17 cellular contexts compared by ENCODE assay signal in the genomic region with DNA sequence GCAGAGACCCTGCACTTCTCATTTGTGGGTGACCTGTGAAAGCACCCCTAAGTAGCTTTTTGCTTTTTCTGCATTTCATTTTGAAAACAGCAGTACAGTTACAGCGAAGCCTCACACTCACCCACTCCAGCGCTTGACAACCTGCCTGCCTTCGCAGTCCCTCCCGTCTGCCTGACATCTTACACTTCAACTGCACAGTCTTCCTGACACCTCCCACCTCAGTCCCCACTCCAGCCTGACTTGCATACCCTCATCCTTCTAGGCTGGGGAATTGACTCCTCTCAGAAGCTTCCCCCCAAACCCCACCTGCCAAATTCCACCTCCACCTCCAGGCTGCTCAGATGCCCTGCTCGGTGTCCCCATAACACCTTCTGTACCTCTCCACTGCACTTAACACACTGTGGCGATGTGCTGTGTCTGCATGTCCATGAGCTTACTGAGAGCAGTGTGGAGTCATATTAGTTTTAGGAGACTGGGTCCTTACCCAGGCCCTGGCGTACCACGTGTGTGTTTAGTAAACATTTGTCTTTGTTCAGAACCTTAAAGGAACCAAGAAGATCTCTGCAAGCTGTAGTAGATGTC.
A peak's percentile ranks its signal among the peaks of the same experiment; 100 is the strongest.
DNase-seq lines count a peak whose midpoint lies in the region; ATAC-seq and TF ChIP-seq lines count a peak whose summit lies in the region.
"Had no signal": no experiment of that assay in that cellular context is flagged by ENCODE, and none has a peak within 500 bp of the region (broad histone marks: within the 10 kb centered on the region; RNA-seq: fewer than 3 reads in every experiment).

No MANE protein-coding gene starts in this region.

- 68 to 86% methylated on average over 8 of the region's 8 CpGs for WGBS in esophagus squamous epithelium, 2 donors

- H3K27ac Mint-ChIP-seq in activated CD4-positive, alpha-beta T cell treated with anti-CD3 and anti-CD28 coated beads, Interleukin-2, amount 10 ng/mL, durations not matched to agents 7 days and 5 days, result peak overlapping the region; percentile 93
- H3K27ac Mint-ChIP-seq in stimulated activated naive B cell treated with anti-CD40 and anti-IgM and Interleukin-4, amounts not matched to agents 10 μg/mL and 1 μg/mL and 100 μg/mL, for 72 hours, result peak overlapping the region; percentile 25
- H3K27ac Mint-ChIP-seq: WTC11 had no signal

- TF ChIP-seq CTCF in RWPE2 (IDR thresholded peaks at IDR 0.05; ENCODE audit: poor library complexity, severe bottlenecking) (no peak), esophagus squamous epithelium (IDR thresholded peaks at IDR 0.05) (no peak)

- no peaks in the 10 kb centered on the region for H3K27me3 Mint-ChIP-seq in activated CD4-positive, alpha-beta T cell treated with anti-CD3 and anti-CD28 coated beads, Interleukin-2, amount 10 ng/mL, durations not matched to agents 7 days and 5 days
- no peaks in the 10 kb centered on the region for H3K27me3 Mint-ChIP-seq in stimulated activated naive B cell treated with anti-CD40 and anti-IgM and Interleukin-4, amounts not matched to agents 10 μg/mL and 1 μg/mL and 100 μg/mL, for 72 hours

- H3K4me3 Mint-ChIP-seq in activated CD4-positive, alpha-beta T cell treated with anti-CD3 and anti-CD28 coated beads, Interleukin-2, amount 10 ng/mL, durations not matched to agents 7 days and 5 days, result no peak overlapping the region
- no peak overlapping the region for H3K4me3 Mint-ChIP-seq in stimulated activated naive B cell treated with anti-CD40 and anti-IgM and Interleukin-4, amounts not matched to agents 10 μg/mL and 1 μg/mL and 100 μg/mL, for 72 hours
- H3K4me3 Mint-ChIP-seq: nephron, WTC11 had no signal

- H3K27ac ChIP-seq in RWPE2 (ENCODE audit: poor library complexity, severe bottlenecking) (peak overlapping the region; percentile 97), esophagus squamous epithelium (peak overlapping the region; percentile 52 to 87 (median 80))

- H3K36me3 ChIP-seq in RWPE2 (ENCODE audit: low read depth) (peaks cover 3% of the 10 kb centered on the region), esophagus squamous epithelium (peaks cover 0 to 4% (median 0%) of the 10 kb centered on the region in 3 donors)
- H3K36me3 ChIP-seq: thoracic aorta had no signal

- POLR2A ChIA-PET in activated CD4-positive, alpha-beta T cell treated with anti-CD3 and anti-CD28 coated beads, Interleukin-2, amount 10 ng/mL, durations not matched to agents 7 days and 5 days (lab: Charles Lee), result no interaction called here

- intact Hi-C loops in esophagus squamous epithelium (cut with DNase I), result no loop called here

- H3K4me3 ChIP-seq in RWPE2 (ENCODE audit: severe bottlenecking) (no peak overlapping the region), esophagus squamous epithelium (no peak overlapping the region)
- H3K4me3 ChIP-seq: heart left ventricle, thoracic aorta had no signal

- H3K9me3 Mint-ChIP-seq in activated CD4-positive, alpha-beta T cell treated with anti-CD3 and anti-CD28 coated beads, Interleukin-2, amount 10 ng/mL, durations not matched to agents 7 days and 5 days, result no peaks in the 10 kb centered on the region
- no peaks in the 10 kb centered on the region for H3K9me3 Mint-ChIP-seq in stimulated activated naive B cell treated with anti-CD40 and anti-IgM and Interleukin-4, amounts not matched to agents 10 μg/mL and 1 μg/mL and 100 μg/mL, for 72 hours
- H3K9me3 Mint-ChIP-seq: nephron, WTC11 had no signal

- TF ChIP-seq POLR2A in esophagus squamous epithelium (IDR thresholded peaks at IDR 0.05), result no peak

- peaks cover 75% of the 10 kb centered on the region for H3K4me1 Mint-ChIP-seq in activated CD4-positive, alpha-beta T cell treated with anti-CD3 and anti-CD28 coated beads, Interleukin-2, amount 10 ng/mL, durations not matched to agents 7 days and 5 days
- H3K4me1 Mint-ChIP-seq in stimulated activated naive B cell treated with anti-CD40 and anti-IgM and Interleukin-4, amounts not matched to agents 10 μg/mL and 1 μg/mL and 100 μg/mL, for 72 hours, result peaks cover 44 to 53% of the 10 kb centered on the region in 2 donors

- peaks cover 78% of the 10 kb centered on the region for H3K36me3 Mint-ChIP-seq in activated CD4-positive, alpha-beta T cell treated with anti-CD3 and anti-CD28 coated beads, Interleukin-2, amount 10 ng/mL, durations not matched to agents 7 days and 5 days (ENCODE audit: low read depth)
- peaks cover 0 to 2% of the 10 kb centered on the region in 2 donors for H3K36me3 Mint-ChIP-seq in stimulated activated naive B cell treated with anti-CD40 and anti-IgM and Interleukin-4, amounts not matched to agents 10 μg/mL and 1 μg/mL and 100 μg/mL, for 72 hours
- H3K36me3 Mint-ChIP-seq: WTC11 had no signal

- CTCF ChIA-PET in activated CD4-positive, alpha-beta T cell treated with anti-CD3 and anti-CD28 coated beads, Interleukin-2, amount 10 ng/mL, durations not matched to agents 7 days and 5 days (lab: Charles Lee), result interaction anchor here (1.3 to 3.8 kb wide), 4 partner anchors 10 to 357 kb away, joined by 5 to 16 read pairs (median 11); no protein-coding TSS in a partner anchor

- H3K27me3 ChIP-seq in RWPE2 (ENCODE audit: insufficient read depth, poor library complexity, severe bottlenecking) (no peaks in the 10 kb centered on the region), esophagus squamous epithelium (no peaks in the 10 kb centered on the region)
- H3K27me3 ChIP-seq: heart left ventricle had no signal

- peaks cover 40% of the 10 kb centered on the region for H3K4me1 ChIP-seq in RWPE2 (ENCODE audit: insufficient read depth, poor library complexity, severe bottlenecking)
- peaks cover 67 to 100% (median 74%) of the 10 kb centered on the region in 3 donors for H3K4me1 ChIP-seq in esophagus squamous epithelium

- no peak for ATAC-seq in RWPE2 (ENCODE audit: low read depth)
- ATAC-seq in stimulated activated naive B cell treated with anti-CD40 and anti-IgM and Interleukin-4, amounts not matched to agents 10 μg/mL and 1 μg/mL and 100 μg/mL, for 72 hours (replicated peaks), result no peak
- ATAC-seq in HG03039 (IDR thresholded peaks at IDR 0.05; ENCODE audit: unreplicated experiment), result no peak
- ATAC-seq: heart left ventricle, WTC11 had no signal

- no peak for DNase-seq in activated CD4-positive, alpha-beta T cell treated with anti-CD3 and anti-CD28 coated beads, Interleukin-2, amount 10 ng/mL, durations not matched to agents 7 days and 5 days
- DNase-seq in activated CD4-positive, alpha-beta T cell treated with anti-CD3 and anti-CD28 coated beads for 48 hours, result no peak
- no peak for DNase-seq in RWPE2 (ENCODE audit: low spot score)
- DNase-seq in esophagus squamous epithelium (lab: John Stamatoyannopoulos, UW), result no peak
- no peak for DNase-seq in stimulated activated naive B cell treated with anti-CD40 and anti-IgM and Interleukin-4, amounts not matched to agents 10 μg/mL and 1 μg/mL and 100 μg/mL, for 72 hours
- DNase-seq in COR-L47 (lab: John Stamatoyannopoulos, UW), result no peak
- DNase-seq in globus pallidus (ENCODE audit: low spot score), result no peak
- DNase-seq: ACHN, activated gamma-delta T cell treated with Interleukin-2 at 50 U/mL for 16 hours, heart left ventricle, left cardiac atrium, NCI-H1417 treated with DMSO at 0.1 percent for 48 hours, NCI-H526 treated with DMSO at 0.1 percent for 48 hours had no signal

- no peaks in the 10 kb centered on the region for H3K9me3 ChIP-seq in RWPE2 (ENCODE audit: severe bottlenecking)
- no peaks in the 10 kb centered on the region for H3K9me3 ChIP-seq in esophagus squamous epithelium
- H3K9me3 ChIP-seq: heart left ventricle, thoracic aorta had no signal
